Comparison of ENCODE assay signal across 19 cellular contexts in the genomic region with DNA sequence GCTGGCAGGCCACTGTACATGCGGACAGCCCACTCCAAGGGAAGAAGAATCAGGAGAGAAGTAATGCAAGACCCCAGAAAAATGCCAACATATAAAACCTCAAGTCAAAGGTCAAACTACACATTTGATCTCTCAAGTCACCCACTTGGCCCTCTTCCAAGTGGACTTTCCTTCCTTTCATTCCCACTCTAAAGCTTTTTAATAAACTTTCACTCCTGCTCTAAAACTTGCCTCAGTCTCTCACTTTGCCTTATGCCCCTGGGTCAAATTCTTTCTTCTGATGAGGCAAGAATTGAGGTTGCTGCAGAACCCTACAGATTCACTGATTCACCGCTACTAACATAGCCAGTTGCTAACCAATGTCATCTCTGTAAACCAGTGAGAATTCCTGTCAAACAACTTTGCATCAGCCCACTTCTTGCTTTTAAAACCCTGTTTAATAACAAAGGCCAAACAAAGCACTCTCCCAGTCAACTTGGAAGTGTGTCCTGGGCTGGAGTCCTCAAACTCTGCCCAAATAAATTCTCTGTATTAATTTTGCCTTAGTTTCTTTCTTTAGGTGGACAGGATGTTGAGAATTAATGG. TPM values are rescaled to one million over a fixed set of nuclear protein-coding genes. Genes with fewer than 3 reads are reported as not detected.
DNase-seq lines count a peak whose midpoint lies in the region; ATAC-seq, FAIRE-seq and TF ChIP-seq lines count a peak whose summit lies in the region.
"Had no signal": no experiment of that assay in that cellular context is flagged by ENCODE, and none has a peak within 500 bp of the region (broad histone marks: within the 10 kb centered on the region; RNA-seq: fewer than 3 reads in every experiment).

No MANE protein-coding gene starts in this region.

- no peaks in the 10 kb centered on the region for H3K9me3 ChIP-seq in H9 (ENCODE audit: control insufficient read depth, low read depth, low read length)
- no peaks in the 10 kb centered on the region for H3K9me3 ChIP-seq in T-helper 17 cell (ENCODE audit: control insufficient read depth, low read length, poor library complexity, severe bottlenecking)
- H3K9me3 ChIP-seq in endodermal cell (ENCODE audit: control insufficient read depth, low read length), result no peaks in the 10 kb centered on the region
- H3K9me3 ChIP-seq in small intestine (ENCODE audit: control insufficient read depth, low read depth), result no peaks in the 10 kb centered on the region
- no peaks in the 10 kb centered on the region for H3K9me3 ChIP-seq in A673 (ENCODE audit: low read depth, low read length, poor library complexity, severe bottlenecking)

- BruUV-seq in A673 (replicated peaks; lab: Mats Ljungman, UMichigan), result no TSS peak

- no CpG with 5 or more reads among the region's 2 CpGs for WGBS in H9 (ENCODE audit: extremely low coverage, insufficient read length, low lambda C conversion rate)
- 89 to 100% methylated on average over 1 to 2 of the region's 2 CpGs for WGBS in endodermal cell (ENCODE audit: insufficient coverage in 1 of 2, insufficient read length in 1 of 2), 2 experiments
- WGBS in small intestine, 3 donors, result 74 to 84% (median 78%) methylated on average over 2 of the region's 2 CpGs

- no peak overlapping the region for H2AFZ ChIP-seq in H9 (ENCODE audit: low read length)

- FAIRE-seq in small intestine (lab: Jason Lieb, UNC), result no peak
- FAIRE-seq: GM12892, H54, HTR-8/SVneo had no signal

- no peak overlapping the region for H2AK5ac ChIP-seq in H9 (ENCODE audit: insufficient read length, low read length)

- H2BK12ac ChIP-seq in H9 (ENCODE audit: insufficient read length, low read depth, low read length), result no peak overlapping the region

- intact Hi-C loops in A673 (cut with micrococcal nuclease; ENCODE audit: unreplicated experiment), result no loop called here

- H3K27ac Mint-ChIP-seq in H9 (peak overlapping the region in 2 of 3 experiments; percentile 49 to 70; a peak in 3 of 7 replicates), T-helper 17 cell (peak overlapping the region; percentile 10), endodermal cell (peak overlapping the region; percentile 25)
- H3K27ac Mint-ChIP-seq: B cell; CD4-positive, CD25-positive, alpha-beta regulatory T cell; IgD-negative memory B cell had no signal

- H4K8ac ChIP-seq in H9 (replicated peaks; ENCODE audit: insufficient read length, low read depth, low read length), result no peak overlapping the region

- no peaks in the 10 kb centered on the region for H3K79me1 ChIP-seq in H9 (ENCODE audit: insufficient read depth, low read depth, low read length, poor library complexity, severe bottlenecking)

- no peak overlapping the region for H3K23ac ChIP-seq in H9 (ENCODE audit: insufficient read length, low read depth, low read length)

- H4K91ac ChIP-seq in H9 (ENCODE audit: insufficient read length, low read depth, low read length), result no peak overlapping the region

- H3K4me3 Mint-ChIP-seq in H9 (no peak overlapping the region), T-helper 17 cell (peak overlapping the region; percentile 21), endodermal cell (no peak overlapping the region)
- H3K4me3 Mint-ChIP-seq: B cell; CD4-positive, CD25-positive, alpha-beta regulatory T cell; IgD-negative memory B cell had no signal

- no peaks in the 10 kb centered on the region for H4K20me1 ChIP-seq in H9 (ENCODE audit: control insufficient read depth, insufficient read depth, insufficient read length)

- ATAC-seq in T-helper 17 cell, result no peak

- POLR2A ChIA-PET in A673 (lab: Charles Lee; ENCODE audit: low non-redundant PET), result no interaction called here

- no peaks in the 10 kb centered on the region for H3K36me3 Mint-ChIP-seq in H9 (ENCODE audit: insufficient read depth in 1 of 3, low read depth in 3 of 3)
- H3K36me3 Mint-ChIP-seq in T-helper 17 cell (ENCODE audit: low read depth), result peaks cover 2% of the 10 kb centered on the region
- H3K36me3 Mint-ChIP-seq in endodermal cell (ENCODE audit: low read depth), result no peaks in the 10 kb centered on the region
- H3K36me3 Mint-ChIP-seq: IgD-negative memory B cell had no signal

- no peaks in the 10 kb centered on the region for H3K79me2 ChIP-seq in H9 (ENCODE audit: insufficient read depth, low read length)

- H3K4ac ChIP-seq in H9 (ENCODE audit: low read depth, low read length), result no peak overlapping the region

- H3K9ac ChIP-seq in H9 (ENCODE audit: extremely low read depth, insufficient read length, low read length) (no peak overlapping the region), endodermal cell (ENCODE audit: extremely low read depth, low read length, poor library complexity, severe bottlenecking) (no peak overlapping the region)

- no peak overlapping the region for H3K27ac ChIP-seq in H9 (ENCODE audit: insufficient read length, low read depth, low read length)
- H3K27ac ChIP-seq in endodermal cell (ENCODE audit: low read depth, low read length), result no peak overlapping the region
- no peak overlapping the region for H3K27ac ChIP-seq in small intestine (ENCODE audit: low read depth in 1 of 2, low read length in 1 of 2)
- no peak overlapping the region for H3K27ac ChIP-seq in A673 (ENCODE audit: low read depth, low read length, poor library complexity, severe bottlenecking)

- CTCF ChIA-PET in A673 (lab: Charles Lee), result no interaction called here

- H3K9me3 Mint-ChIP-seq in H9 (no peaks in the 10 kb centered on the region; a peak in 1 of 5 replicates), endodermal cell (no peaks in the 10 kb centered on the region)
- H3K9me3 Mint-ChIP-seq: CD4-positive, CD25-positive, alpha-beta regulatory T cell; IgD-negative memory B cell had no signal

- no peak overlapping the region for H3K4me3 ChIP-seq in endodermal cell (ENCODE audit: low read length)
- H3K4me3 ChIP-seq in small intestine (ENCODE audit: low read depth in 1 of 2, low read length in 2 of 2), result no peak overlapping the region
- no peak overlapping the region for H3K4me3 ChIP-seq in A673 (ENCODE audit: low read depth, low read length, poor library complexity, severe bottlenecking)

- H3K27me3 Mint-ChIP-seq in H9 (ENCODE audit: low read depth) (no peaks in the 10 kb centered on the region), T-helper 17 cell (peaks cover 6% of the 10 kb centered on the region), endodermal cell (ENCODE audit: insufficient read depth) (no peaks in the 10 kb centered on the region)
- H3K27me3 Mint-ChIP-seq: B cell had no signal

- H3K27me3 ChIP-seq in H9 (ENCODE audit: insufficient read depth, low read length) (no peaks in the 10 kb centered on the region), endodermal cell (ENCODE audit: control insufficient read depth, insufficient read depth, low read length, poor library complexity, severe bottlenecking) (no peaks in the 10 kb centered on the region), small intestine (ENCODE audit: control insufficient read depth in 2 of 2, insufficient read depth in 2 of 2, low read length in 2 of 2) (no peaks in the 10 kb centered on the region), A673 (replicated peaks; ENCODE audit: insufficient read depth, low read depth, low read length, poor library complexity) (no peaks in the 10 kb centered on the region)

- no peak overlapping the region for H2BK15ac ChIP-seq in H9 (ENCODE audit: low read depth, low read length)

- H3K14ac ChIP-seq in H9 (ENCODE audit: insufficient read depth, low read length), result no peak overlapping the region

- no peak overlapping the region for H3K18ac ChIP-seq in H9 (ENCODE audit: insufficient read length, low read depth, low read length)

- no peak overlapping the region for H3K4me2 ChIP-seq in H9 (ENCODE audit: insufficient read depth, insufficient read length, low read length)

- H2BK120ac ChIP-seq in H9 (ENCODE audit: low read depth, low read length, poor library complexity, severe bottlenecking), result no peak overlapping the region

- H3K4me1 ChIP-seq in H9 (ENCODE audit: insufficient read depth, low read length) (peaks cover 9% of the 10 kb centered on the region), endodermal cell (ENCODE audit: control insufficient read depth, insufficient read depth, low read length) (no peaks in the 10 kb centered on the region), small intestine (ENCODE audit: control insufficient read depth in 2 of 2, insufficient read depth in 1 of 2, low read depth in 1 of 2, low read length in 1 of 2) (no peaks in the 10 kb centered on the region), A673 (ENCODE audit: insufficient read depth, low read length, poor library complexity, severe bottlenecking) (no peaks in the 10 kb centered on the region)

- H3K23me2 ChIP-seq in H9 (ENCODE audit: insufficient read length, low read depth, low read length, poor library complexity, severe bottlenecking), result no peaks in the 10 kb centered on the region

- H2BK20ac ChIP-seq in H9 (ENCODE audit: low read depth, low read length, poor library complexity, severe bottlenecking), result no peak overlapping the region

- H3K36me3 ChIP-seq in endodermal cell (ENCODE audit: control insufficient read depth, insufficient read depth, low read length) (no peaks in the 10 kb centered on the region), small intestine (ENCODE audit: control insufficient read depth in 2 of 2, insufficient read depth in 2 of 2, low read length in 2 of 2) (no peaks in the 10 kb centered on the region), A673 (ENCODE audit: insufficient read depth, low read length, poor library complexity, severe bottlenecking) (no peaks in the 10 kb centered on the region)

- no peak overlapping the region for H3K56ac ChIP-seq in H9 (ENCODE audit: insufficient read length, low read depth, low read length)

- H3K4me1 Mint-ChIP-seq in H9, result peaks cover 34 to 39% of the 10 kb centered on the region in 2 experiments
- peaks cover 2% of the 10 kb centered on the region for H3K4me1 Mint-ChIP-seq in T-helper 17 cell
- peaks cover 21% of the 10 kb centered on the region for H3K4me1 Mint-ChIP-seq in endodermal cell
- H3K4me1 Mint-ChIP-seq: CD4-positive, CD25-positive, alpha-beta regulatory T cell had no signal

- TF ChIP-seq CTCF in H9 (conservative IDR thresholded peaks at IDR 0.05) (no peak), endodermal cell (conservative IDR thresholded peaks at IDR 0.05) (no peak), A673 (conservative IDR thresholded peaks at IDR 0.05; ENCODE audit: low read depth, low read length) (no peak)

- no peak overlapping the region for H2BK5ac ChIP-seq in H9 (ENCODE audit: insufficient read length, low read length)

- DNase-seq in H9, result no peak
- no peak for DNase-seq in T-helper 17 cell
- no peak for DNase-seq in endodermal cell
- DNase-seq in small intestine, result peak; percentile 52
- no peak for DNase-seq in A673 (ENCODE audit: low spot score)
- DNase-seq in SHP77 (lab: John Stamatoyannopoulos, UW), result no peak
- no peak for DNase-seq in GM03348 (ENCODE audit: low spot score)
- DNase-seq: CD4-positive, CD25-positive, alpha-beta regulatory T cell; DND-41; GF-D8; NCI-H187 treated with DMSO at 0.1 percent for 48 hours; NCI-H345; NCI-H69; SIG-M5 had no signal

- no peak overlapping the region for H3T11ph ChIP-seq in H9 (ENCODE audit: low read length)

- H4K5ac ChIP-seq in H9 (ENCODE audit: insufficient read length, low read depth, low read length), result no peak overlapping the region

RNA-seq across cellular contexts. Expression of a gene that starts 6.9 kb away (rescaled TPM):
- total RNA-seq in H9 (2021), result 119 and 120 TPM in 2 replicates
- total RNA-seq in T-helper 17 cell, result 100 to 1,000 TPM; 101 to 102 TPM
- total RNA-seq in endodermal cell, result 100 to 1,000 TPM; 123 TPM
- polyA plus RNA-seq in endodermal cell (2013, experiment 1 of 2), result 185 TPM
- polyA plus RNA-seq in endodermal cell (2013, experiment 2 of 2), result 188 TPM
- 100 to 1,000 TPM in 1 of 3 donors, 10 to 100 TPM in 2; 89.7 to 102 (median 93.1) TPM for polyA plus RNA-seq in small intestine
- 122 and 132 TPM in 2 replicates for total RNA-seq in A673 (2021)

RNA-seq across cellular contexts. Expression of a gene that starts 30.4 kb away (rescaled TPM):
- 9.8 TPM in 2 replicates for total RNA-seq in H9 (2021)
- 10 to 100 TPM in 1 of 2 donors, 1 to 10 TPM in 1; 9.4 to 11.5 TPM for total RNA-seq in T-helper 17 cell
- 1 to 10 TPM; 6.8 to 8.2 TPM for total RNA-seq in endodermal cell
- polyA plus RNA-seq in endodermal cell (2013, experiment 1 of 2), result 6.9 TPM
- 5.4 TPM for polyA plus RNA-seq in endodermal cell (2013, experiment 2 of 2)
- polyA plus RNA-seq in small intestine, result 1 to 10 TPM; 1.4 to 5.4 (median 1.6) TPM
- total RNA-seq in A673 (2021), result 20.1 and 21.4 TPM in 2 replicates
